In the genomic region with DNA sequence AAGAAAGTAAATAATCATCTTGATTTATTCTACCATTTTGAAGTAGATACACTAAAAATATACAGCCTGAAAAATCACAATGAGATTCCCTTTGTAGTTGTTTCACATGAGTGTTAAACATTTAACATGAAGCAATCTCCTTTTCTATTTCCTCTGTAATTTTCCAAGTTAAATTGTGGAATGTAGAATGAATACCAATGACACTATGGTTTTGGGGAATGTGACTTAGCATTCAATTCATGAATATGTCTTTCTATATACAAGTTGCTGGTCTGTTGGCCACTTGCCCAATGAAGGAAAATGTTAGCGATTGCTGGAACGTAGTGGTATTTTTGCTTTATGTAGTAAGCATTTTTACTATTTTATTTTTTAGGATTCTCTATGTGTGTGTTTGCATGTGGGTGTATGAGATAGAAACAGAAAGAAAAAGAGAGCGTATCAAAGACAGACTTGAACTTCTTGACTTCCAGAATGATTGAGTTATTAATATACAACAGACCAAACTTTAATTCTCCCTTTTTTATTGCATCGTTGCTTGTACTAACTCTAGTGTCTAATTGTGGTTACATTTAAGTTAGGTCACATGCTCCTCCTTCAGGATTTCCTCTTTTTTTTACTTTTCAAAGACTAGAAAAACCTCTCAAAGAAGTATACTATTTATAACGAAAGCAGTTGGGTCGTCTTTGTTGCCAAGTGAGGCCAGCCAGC, we compare ENCODE assay signal across 8 cellular contexts. TPM values are rescaled to one million over a fixed set of nuclear protein-coding genes. Genes with fewer than 3 reads are reported as not detected.
A peak's percentile ranks its signal among the peaks of the same experiment; 100 is the strongest.
DNase-seq lines count a peak whose midpoint lies in the region; ATAC-seq, FAIRE-seq and TF ChIP-seq lines count a peak whose summit lies in the region.

No MANE protein-coding gene starts in this region.

- DNase-seq in AG08396 (ENCODE audit: low spot score) (peak; percentile 30), MG63 (peak; percentile 31), colonic mucosa (no peak), urothelium cell line (ENCODE audit: low spot score) (no peak), NCI-H446 treated with DMSO at 0.1 percent for 48 hours (lab: John Stamatoyannopoulos, UW) (no peak), hippocampal formation (lab: John Stamatoyannopoulos, UW) (no peak)

- peak; percentile 24 for ATAC-seq in GM21390 (IDR thresholded peaks at IDR 0.05; ENCODE audit: unreplicated experiment)

- H3K9me3 ChIP-seq in MG63 (no peaks in the 10 kb centered on the region), colonic mucosa (no peaks in the 10 kb centered on the region)

- H3K36me3 ChIP-seq in MG63 (no peaks in the 10 kb centered on the region), colonic mucosa (no peaks in the 10 kb centered on the region)

- intact Hi-C loops in colonic mucosa (cut with DNase I): no loop called here

- H3K27me3 ChIP-seq in MG63 (no peaks in the 10 kb centered on the region), colonic mucosa (peaks cover 14% of the 10 kb centered on the region)

- H3K4me1 ChIP-seq in colonic mucosa: no peaks in the 10 kb centered on the region

- no peak for FAIRE-seq in urothelium cell line (lab: Jason Lieb, UNC)

- H3K4me3 ChIP-seq in MG63 (peak overlapping the region; percentile 14), colonic mucosa (no peak overlapping the region), skin epidermis (peak overlapping the region in 5 of 7 experiments; percentile 4 to 19 (median 10))

- H3K9ac ChIP-seq in colonic mucosa (ENCODE audit: low read depth in 2 of 2, low read length in 2 of 2): no peak overlapping the region

- H3K27ac ChIP-seq in colonic mucosa (peak overlapping the region; percentile 32), skin epidermis (peak overlapping the region in 10 of 21 experiments; percentile 29 to 73 (median 46))

- TF ChIP-seq CTCF in colonic mucosa (IDR thresholded peaks at IDR 0.05): no peak

RNA-seq across cellular contexts. Expression of gene TGFB2, which starts 5.9 kb away (rescaled TPM):
- total RNA-seq in MG63 (2014; rRNA removed; shearing (Covaris generic); ENCODE audit: low replicate concordance): 0.05 and 0.92 TPM in 2 replicates
- total RNA-seq in colonic mucosa: 1 to 10 TPM in 1 of 2 donors, under 1 TPM in 1; 0.27 to 4.6 TPM

Comparison
In these comparisons a context has a peak if more than half of its experiments do, and no peak if none do; other contexts are left out.
1. DNase-seq: peak in AG08396 (single experiment) and MG63 (single experiment); none in colonic mucosa (single experiment), urothelium cell line (single experiment), NCI-H446 treated with DMSO at 0.1 percent for 48 hours (single experiment) and hippocampal formation (0 of 2).